30 cellular contexts compared by ENCODE assay signal in the genomic region with DNA sequence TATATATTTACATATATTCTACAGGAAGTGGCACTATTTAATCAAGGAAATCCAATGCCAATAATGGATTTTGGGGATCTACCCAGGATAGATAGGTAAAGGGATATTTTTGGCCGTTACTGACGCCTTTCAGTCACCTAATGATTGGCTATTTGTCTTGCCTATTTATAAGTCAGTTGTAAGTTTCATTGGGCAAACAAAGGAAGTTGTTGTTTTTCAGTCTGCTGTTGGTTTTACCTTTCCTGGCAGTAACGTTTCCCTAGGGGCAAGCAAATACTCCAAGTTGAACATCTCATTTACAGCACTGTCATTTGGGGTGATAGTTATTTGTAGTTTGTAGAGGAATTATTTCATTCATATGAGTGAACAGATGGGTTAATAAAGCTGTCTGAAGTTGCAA.
"Had no signal": no experiment of that assay in that cellular context is flagged by ENCODE, and none has a peak within 500 bp of the region (broad histone marks: within the 10 kb centered on the region; RNA-seq: fewer than 3 reads in every experiment).

No MANE protein-coding gene starts in this region.

- H3K4me1 ChIP-seq: breast epithelium, esophagus muscularis mucosa, foreskin keratinocyte, heart left ventricle, prostate gland, thyroid gland, upper lobe of left lung, vagina had no signal

- H3K27ac ChIP-seq: breast epithelium, esophagus muscularis mucosa, foreskin keratinocyte, heart left ventricle, neutrophil, ovary, prostate gland, skin epidermis, thyroid gland, upper lobe of left lung, vagina had no signal

- H3K9me3 ChIP-seq: esophagus muscularis mucosa, heart left ventricle, neutrophil, ovary, prostate gland, thyroid gland, upper lobe of left lung, vagina had no signal

- FAIRE-seq: kidney had no signal

- H3K36me3 ChIP-seq: breast epithelium, esophagus muscularis mucosa, heart left ventricle, neutrophil, ovary, prostate gland, thyroid gland, upper lobe of left lung, vagina had no signal

- H3K4me3 ChIP-seq: breast epithelium, esophagus muscularis mucosa, heart left ventricle, ovary, prostate gland, skin epidermis, thyroid gland, upper lobe of left lung, vagina had no signal

- H3K27me3 ChIP-seq: breast epithelium, esophagus muscularis mucosa, foreskin keratinocyte, heart left ventricle, neutrophil, ovary, thyroid gland, upper lobe of left lung, vagina had no signal

- DNase-seq: activated CD4-positive, alpha-beta T cell treated with anti-CD3 and anti-CD28 coated beads for 36 hours; activated CD4-positive, CD25-positive, alpha-beta regulatory T cell; activated CD8-positive, alpha-beta memory T cell treated with anti-CD3 and anti-CD28 coated beads, Interleukin-2, amount 10 ng/mL, durations not matched to agents 7 days and 5 days; activated CD8-positive, alpha-beta T cell treated with anti-CD3 and anti-CD28 coated beads, Interleukin-2, amount 10 ng/mL, durations not matched to agents 7 days and 5 days; activated naive CD4-positive, alpha-beta T cell; activated T-cell treated with anti-CD3 and anti-CD28 coated beads, Interleukin-2, amount 50 U/mL, for 72 hours; central memory CD4-positive, alpha-beta T cell; foreskin keratinocyte; heart left ventricle; hypothalamus; immature natural killer cell; kidney; naive B cell; nephron progenitor cell; ovary; retina; stimulated activated CD4-positive, alpha-beta T cell treated with anti-CD3 and anti-CD28 coated beads, Interleukin-12 subunit alpha, Interleukin-12 subunit beta, amount 100 ng/mL, for 4 hours; stimulated activated CD4-positive, alpha-beta T cell treated with anti-CD3 and anti-CD28 coated beads, Interleukin-4, amount 100 ng/mL, for 24 hours; stimulated activated naive CD8-positive, alpha-beta T cell treated with anti-CD3 and anti-CD28 coated beads, Interleukin-15, amount 100 ng/mL, for 72 hours; thyroid gland; upper lobe of left lung had no signal

- ATAC-seq: activated CD4-positive, alpha-beta T cell treated with anti-CD3 and anti-CD28 coated beads for 36 hours; activated CD8-positive, alpha-beta memory T cell treated with anti-CD3 and anti-CD28 coated beads, Interleukin-2, amount 10 ng/mL, durations not matched to agents 7 days and 5 days; activated CD8-positive, alpha-beta T cell treated with anti-CD3 and anti-CD28 coated beads, Interleukin-2, amount 10 ng/mL, durations not matched to agents 7 days and 5 days; activated naive CD4-positive, alpha-beta T cell treated with anti-CD3 and anti-CD28 coated beads, Interleukin-2, amount 50 U/mL, for 72 hours; activated T-cell treated with anti-CD3 and anti-CD28 coated beads, Interleukin-2, amount 50 U/mL, for 72 hours; foreskin keratinocyte; heart left ventricle; sciatic nerve; stimulated activated effector memory CD8-positive, alpha-beta T cell treated with anti-CD3 and anti-CD28 coated beads, Interleukin-12 subunit alpha, Interleukin-12 subunit beta, amount 100 ng/mL, for 72 hours; stimulated activated naive CD8-positive, alpha-beta T cell treated with anti-CD3 and anti-CD28 coated beads, Interleukin-15, amount 100 ng/mL, for 72 hours had no signal
